25 cellular contexts compared by ENCODE assay signal in the genomic region with DNA sequence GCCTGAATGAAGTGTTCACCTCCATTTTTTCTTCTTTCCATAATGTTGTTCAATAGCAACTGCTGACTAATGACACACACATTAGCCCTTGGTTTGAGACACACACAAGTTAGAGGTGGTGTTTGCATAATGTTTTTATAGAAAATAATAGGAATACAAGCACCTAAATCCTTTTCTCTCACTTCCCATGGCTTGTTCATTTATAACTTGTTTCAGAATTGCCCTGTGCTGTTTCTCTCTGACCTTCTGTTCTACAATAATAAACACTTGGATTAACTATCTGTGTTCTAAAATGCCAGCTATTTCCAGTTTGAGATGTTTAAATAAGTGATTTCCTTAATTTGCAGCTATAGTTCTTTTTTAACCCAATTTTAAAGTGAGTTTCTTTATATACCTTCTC.
DNase-seq lines count a peak whose midpoint lies in the region; ATAC-seq, FAIRE-seq and TF ChIP-seq lines count a peak whose summit lies in the region.
"Had no signal": no experiment of that assay in that cellular context is flagged by ENCODE, and none has a peak within 500 bp of the region (broad histone marks: within the 10 kb centered on the region; RNA-seq: fewer than 3 reads in every experiment).

No MANE protein-coding gene starts in this region.

- peak; percentile 11 for DNase-seq in IMR-90
- DNase-seq in choroid plexus epithelial cell (ENCODE audit: low read depth) = peak; percentile 64
- peak; percentile 29 for DNase-seq in mesenchymal stem cell
- DNase-seq in urothelium cell line (ENCODE audit: low spot score) = no peak
- no peak for DNase-seq in pancreas
- DNase-seq: 8988T; ACHN; AML-193; BE2C; CD4-positive, alpha-beta T cell; CD8-positive, alpha-beta memory T cell; DMS 273 treated with DMSO at 0.1 percent for 48 hours; DMS79; EL; GDM1; GM23248; H7 had no signal

- H4K91ac ChIP-seq in IMR-90 (ENCODE audit: insufficient read depth, low read depth, low read length) = no peak overlapping the region
- no peak overlapping the region for H4K91ac ChIP-seq in mesenchymal stem cell (ENCODE audit: low read length)

- H3K18ac ChIP-seq in IMR-90 (ENCODE audit: low read depth, low read length) (no peak overlapping the region), mesenchymal stem cell (ENCODE audit: low read depth in 1 of 2, low read length in 2 of 2) (no peak overlapping the region)

- H2BK5ac ChIP-seq in IMR-90 (ENCODE audit: low read depth, low read length, poor library complexity, severe bottlenecking) (no peak overlapping the region), mesenchymal stem cell (ENCODE audit: low read depth, low read length, poor library complexity, severe bottlenecking) (no peak overlapping the region)

- H3K9ac ChIP-seq in IMR-90 (ENCODE audit: low read depth, low read length) = no peak overlapping the region
- H3K9ac ChIP-seq in mesenchymal stem cell (ENCODE audit: low read length) = no peak overlapping the region
- H3K9ac ChIP-seq: BLaER1 treated with 17β-estradiol and CSF1 and Interleukin-3, amounts not matched to agents 10 nM and 100 nM; GM23248 had no signal

- H2BK15ac ChIP-seq in IMR-90 (ENCODE audit: low read depth, low read length) (no peak overlapping the region), mesenchymal stem cell (ENCODE audit: low read depth, poor library complexity, severe bottlenecking) (no peak overlapping the region)

- FAIRE-seq in urothelium cell line (lab: Jason Lieb, UNC) (no peak), pancreas (lab: Jason Lieb, UNC) (no peak)
- FAIRE-seq: A549, D721Med, GM12878, H1 had no signal

- H3K4ac ChIP-seq in IMR-90 (ENCODE audit: low read depth, low read length) (no peak overlapping the region), mesenchymal stem cell (ENCODE audit: low read depth in 1 of 2, low read length in 2 of 2) (no peak overlapping the region)

- H3K79me1 ChIP-seq in IMR-90 (ENCODE audit: low read depth in 1 of 2, low read length in 2 of 2) (no peaks in the 10 kb centered on the region), mesenchymal stem cell (replicated peaks; ENCODE audit: low read length, poor library complexity, severe bottlenecking) (no peaks in the 10 kb centered on the region)

- no peak overlapping the region for H3K4me2 ChIP-seq in IMR-90 (ENCODE audit: low read depth, low read length)
- no peak overlapping the region for H3K4me2 ChIP-seq in mesenchymal stem cell (ENCODE audit: low read length, poor library complexity, severe bottlenecking)
- H3K4me2 ChIP-seq: A549; BLaER1 treated with 17β-estradiol and CSF1 and Interleukin-3, amounts not matched to agents 10 nM and 100 nM had no signal

- TF ChIP-seq POLR2A in IMR-90 (IDR thresholded peaks at IDR 0.05; ENCODE audit: low read depth, low read length) = no peak

- no peak overlapping the region for H2BK12ac ChIP-seq in mesenchymal stem cell (ENCODE audit: low read length in 2 of 2)

- dilution Hi-C loops in IMR-90 (cut with HindIII; ENCODE audit: low sequenced_read_pairs, unreplicated experiment) = no loop called here

- no TSS peak for BruUV-seq in IMR-90 (replicated peaks; lab: Mats Ljungman, UMichigan)

- CTCF ChIA-PET in IMR-90 (lab: Yijun Ruan, JAX) = interaction anchor here (0.9 kb wide), 1 partner anchor 10 kb away, joined by 3 read pairs; no protein-coding TSS in a partner anchor

- intact Hi-C loops in IMR-90 (cut with micrococcal nuclease) = no loop called here
- intact Hi-C loops in pancreas (cut with DNase I) = no loop called here

- no peak overlapping the region for H2AFZ ChIP-seq in IMR-90 (replicated peaks; ENCODE audit: low read length, poor library complexity)
- no peak overlapping the region for H2AFZ ChIP-seq in mesenchymal stem cell (ENCODE audit: low read depth, low read length)
- H2AFZ ChIP-seq: GM23248 had no signal

- no peak overlapping the region for H3K27ac ChIP-seq in IMR-90 (ENCODE audit: insufficient read depth, low read length)
- H3K27ac ChIP-seq in mesenchymal stem cell (ENCODE audit: low read length, poor library complexity, severe bottlenecking) = no peak overlapping the region
- H3K27ac ChIP-seq in pancreas = no peak overlapping the region
- H3K27ac ChIP-seq: A549; BLaER1 treated with 17β-estradiol and CSF1 and Interleukin-3, amounts not matched to agents 10 nM and 100 nM; GM23248 had no signal

- H4K5ac ChIP-seq in IMR-90 (ENCODE audit: low read depth, low read length) = no peak overlapping the region

- H2BK120ac ChIP-seq in IMR-90 (ENCODE audit: low read depth, low read length) (no peak overlapping the region), mesenchymal stem cell (ENCODE audit: low read depth, low read length) (no peak overlapping the region)

- TF ChIP-seq RAD21 in IMR-90 (IDR thresholded peaks at IDR 0.05; ENCODE audit: low read length) = no peak

- no peaks in the 10 kb centered on the region for H4K20me1 ChIP-seq in IMR-90 (ENCODE audit: insufficient read depth, low read length)
- H4K20me1 ChIP-seq: BLaER1 treated with 17β-estradiol and CSF1 and Interleukin-3, amounts not matched to agents 10 nM and 100 nM had no signal

- H3K23ac ChIP-seq in IMR-90 (ENCODE audit: low read depth, low read length) = no peak overlapping the region
- no peak overlapping the region for H3K23ac ChIP-seq in mesenchymal stem cell (ENCODE audit: low read length in 2 of 2)

- H3K9me1 ChIP-seq in IMR-90 (ENCODE audit: insufficient read depth, low read length) = no peaks in the 10 kb centered on the region

- H2BK20ac ChIP-seq in IMR-90 (ENCODE audit: low read depth, low read length) = no peak overlapping the region

- no peaks in the 10 kb centered on the region for H3K36me3 ChIP-seq in IMR-90 (ENCODE audit: control insufficient read depth, insufficient read depth, low read length)
- H3K36me3 ChIP-seq in mesenchymal stem cell (ENCODE audit: control insufficient read depth in 1 of 2, insufficient read depth in 2 of 2, low read depth in 1 of 2, low read length in 2 of 2) = no peaks in the 10 kb centered on the region
- no peaks in the 10 kb centered on the region for H3K36me3 ChIP-seq in pancreas
- H3K36me3 ChIP-seq: BE2C; BLaER1 treated with 17β-estradiol and CSF1 and Interleukin-3, amounts not matched to agents 10 nM and 100 nM had no signal

- ATAC-seq in IMR-90 (ENCODE audit: low read depth) = peak; percentile 17; the same call in 1 of the 2 replicates
- ATAC-seq in HG02852 (IDR thresholded peaks at IDR 0.05; ENCODE audit: unreplicated experiment) = no peak
- no peak for ATAC-seq in GM21737 (IDR thresholded peaks at IDR 0.05; ENCODE audit: unreplicated experiment)
- ATAC-seq in pancreas = no peak
- ATAC-seq: A549, GM12878, HCT116 had no signal

- H3K9me3 ChIP-seq in IMR-90 (ENCODE audit: control insufficient read depth, insufficient read depth, low read length) (no peaks in the 10 kb centered on the region), mesenchymal stem cell (ENCODE audit: control insufficient read depth, low read length) (no peaks in the 10 kb centered on the region), pancreas (no peaks in the 10 kb centered on the region)
- H3K9me3 ChIP-seq: A549, BE2C had no signal

- no peak overlapping the region for H2AK5ac ChIP-seq in IMR-90 (ENCODE audit: low read depth, low read length)
- H2AK5ac ChIP-seq in mesenchymal stem cell (ENCODE audit: low read length, severe bottlenecking) = no peak overlapping the region

- H3K4me3 ChIP-seq in IMR-90 (ENCODE audit: insufficient read depth, low read depth, low read length) (no peak overlapping the region), choroid plexus epithelial cell (ENCODE audit: low read depth, low read length) (no peak overlapping the region), mesenchymal stem cell (ENCODE audit: insufficient read depth in 1 of 2, low read depth in 1 of 2, low read length in 2 of 2) (no peak overlapping the region), pancreas (no peak overlapping the region)
- H3K4me3 ChIP-seq: A549; BLaER1 treated with 17β-estradiol and CSF1 and Interleukin-3, amounts not matched to agents 10 nM and 100 nM; GM12878; GM23248 had no signal

- H3K56ac ChIP-seq in IMR-90 (ENCODE audit: extremely low read depth, insufficient read depth, low read length) = no peak overlapping the region

- H3K4me1 ChIP-seq in IMR-90 (ENCODE audit: control insufficient read depth, insufficient read depth, low read length) (0 out of 2 replicates have a peak, but pooled peaks cover 1% of the 10 kb centered on the region), mesenchymal stem cell (ENCODE audit: control insufficient read depth, insufficient read depth, low read depth, low read length) (no peaks in the 10 kb centered on the region), pancreas (no peaks in the 10 kb centered on the region)
- H3K4me1 ChIP-seq: A549; BE2C; BLaER1 treated with 17β-estradiol and CSF1 and Interleukin-3, amounts not matched to agents 10 nM and 100 nM had no signal

- in situ Hi-C loops in IMR-90 (cut with MboI; ENCODE audit: low sequenced_read_pairs) = no loop called here

- no peaks in the 10 kb centered on the region for H3K27me3 ChIP-seq in IMR-90 (ENCODE audit: control insufficient read depth, insufficient read depth, low read length)
- no peaks in the 10 kb centered on the region for H3K27me3 ChIP-seq in mesenchymal stem cell (ENCODE audit: control insufficient read depth in 1 of 2, insufficient read depth in 1 of 2, low read length in 2 of 2)
- no peaks in the 10 kb centered on the region for H3K27me3 ChIP-seq in pancreas
- H3K27me3 ChIP-seq: BE2C; BLaER1 treated with 17β-estradiol and CSF1 and Interleukin-3, amounts not matched to agents 10 nM and 100 nM had no signal

- TF ChIP-seq CTCF in IMR-90 (conservative IDR thresholded peaks at IDR 0.05; ENCODE audit: low read depth, low read length) (no peak), choroid plexus epithelial cell (conservative IDR thresholded peaks at IDR 0.05; ENCODE audit: low read depth, low read length) (no peak), pancreas (IDR thresholded peaks at IDR 0.05) (no peak)

- H3K14ac ChIP-seq in IMR-90 (replicated peaks; ENCODE audit: low read depth, low read length) (no peak overlapping the region), mesenchymal stem cell (ENCODE audit: low read length in 2 of 2) (no peak overlapping the region)

- no peak overlapping the region for H2AK9ac ChIP-seq in IMR-90 (replicated peaks; ENCODE audit: low read depth, low read length, poor library complexity)

- H4K8ac ChIP-seq in IMR-90 (ENCODE audit: low read depth in 2 of 2, low read length in 2 of 2) (no peak overlapping the region), mesenchymal stem cell (ENCODE audit: low read length) (no peak overlapping the region)

- POLR2A ChIA-PET in IMR-90 (lab: Charles Lee; ENCODE audit: unreplicated experiment) = no interaction called here

TF ChIP-seq in IMR-90, 13 proteins besides CTCF, POLR2A, EP300 and RAD21 (continues in another document):
- TF ChIP-seq RFX5 (IDR thresholded peaks at IDR 0.05; ENCODE audit: low read depth, low read length) = peak; percentile 48; the same call in 1 of the 2 replicates
- no peak for TF ChIP-seq CHD1 (IDR thresholded peaks at IDR 0.05; ENCODE audit: low read depth, low read length)

Comparison
In these comparisons a context has a peak if more than half of its experiments do, and no peak if none do; other contexts are left out.
1. DNase-seq: peak in IMR-90 (single experiment), choroid plexus epithelial cell (single experiment) and mesenchymal stem cell (single experiment); none in urothelium cell line (single experiment) and pancreas (0 of 6).